In genomic region chr12:62256408-62257079, GRCh38 we compare ENCODE assay signal across 10 cellular contexts. TPM values are rescaled to one million over a fixed set of nuclear protein-coding genes. Genes with fewer than 3 reads are reported as not detected.
DNase-seq lines count a peak whose midpoint lies in the region; ATAC-seq and TF ChIP-seq lines count a peak whose summit lies in the region.
"Had no signal": no experiment of that assay in that cellular context is flagged by ENCODE, and none has a peak within 500 bp of the region (broad histone marks: within the 10 kb centered on the region; RNA-seq: fewer than 3 reads in every experiment).

No MANE protein-coding gene starts in this region.

- ATAC-seq in IMR-90 (ENCODE audit: low read depth) (no peak), GM21619 (IDR thresholded peaks at IDR 0.05; ENCODE audit: unreplicated experiment) (no peak), SK-N-SH treated with all-trans-retinoic acid at 6 μM for 48 hours (no peak)

- no peak overlapping the region for H2BK5ac ChIP-seq in IMR-90 (ENCODE audit: low read depth, low read length, poor library complexity, severe bottlenecking)

- H4K8ac ChIP-seq in IMR-90 (ENCODE audit: low read depth in 2 of 2, low read length in 2 of 2): no peak overlapping the region; a peak in 1 of 4 replicates

- H3K4me2 ChIP-seq in IMR-90 (ENCODE audit: low read depth, low read length): no peak overlapping the region

- POLR2A ChIA-PET in IMR-90 (lab: Charles Lee; ENCODE audit: unreplicated experiment): no interaction called here

- H3K4me3 Mint-ChIP-seq in dendritic cell treated with granulocyte-macrophage colony-stimulating factor and Interleukin-4, amounts not matched to agents 40 ng/mL and 50 ng/mL, for 4 days: no peak overlapping the region
- H3K4me3 Mint-ChIP-seq: IgD-negative memory B cell had no signal

- peak; percentile 36 for DNase-seq in IMR-90
- peak; percentile 85 to 86 for DNase-seq in activated CD4-positive, alpha-beta T cell treated with anti-CD3 and anti-CD28 coated beads for 4 hours
- DNase-seq in stimulated activated CD4-positive, alpha-beta T cell treated with anti-CD3 and anti-CD28 coated beads, Interleukin-4, amount 100 ng/mL, for 4 hours: peak; percentile 66 to 90
- DNase-seq in NCI-H2227 treated with DMSO at 0.1 percent for 48 hours (lab: John Stamatoyannopoulos, UW): no peak
- DNase-seq in D341Med (ENCODE audit: low spot score): no peak
- DNase-seq: midbrain had no signal

- H4K20me1 ChIP-seq in IMR-90 (ENCODE audit: insufficient read depth, low read length): no peaks in the 10 kb centered on the region

- no peak overlapping the region for H2AFZ ChIP-seq in IMR-90 (replicated peaks; ENCODE audit: low read length, poor library complexity)

- TF ChIP-seq POLR2A in IMR-90 (IDR thresholded peaks at IDR 0.05; ENCODE audit: low read depth, low read length): no peak

- intact Hi-C loops in IMR-90 (cut with micrococcal nuclease): no loop called here
- intact Hi-C loops in dendritic cell treated with granulocyte-macrophage colony-stimulating factor and Interleukin-4, amounts not matched to agents 40 ng/mL and 50 ng/mL, for 4 days (cut with micrococcal nuclease): no loop called here

- H2BK20ac ChIP-seq in IMR-90 (ENCODE audit: low read depth, low read length): no peak overlapping the region

- no peak overlapping the region for H3K56ac ChIP-seq in IMR-90 (ENCODE audit: extremely low read depth, insufficient read depth, low read length)

- H2AK5ac ChIP-seq in IMR-90 (ENCODE audit: low read depth, low read length): no peak overlapping the region

- no peak overlapping the region for H4K5ac ChIP-seq in IMR-90 (ENCODE audit: low read depth, low read length)

- H2BK120ac ChIP-seq in IMR-90 (ENCODE audit: low read depth, low read length): no peak overlapping the region

- peaks cover 0 to 14% of the 10 kb centered on the region in 2 experiments; a peak in 2 of 4 replicates for H3K79me1 ChIP-seq in IMR-90 (ENCODE audit: low read depth in 1 of 2, low read length in 2 of 2)

- no peak overlapping the region for H3K23ac ChIP-seq in IMR-90 (ENCODE audit: low read depth, low read length)

- no peaks in the 10 kb centered on the region for H3K9me3 ChIP-seq in IMR-90 (ENCODE audit: control insufficient read depth, insufficient read depth, low read length)

- WGBS in IMR-90 (ENCODE audit: extremely low coverage in 2 of 2, insufficient read length in 1 of 2), 2 experiments: 96 to 100% methylated on average over 1 to 2 of the region's 8 CpGs

- no peak overlapping the region for H3K27ac ChIP-seq in IMR-90 (ENCODE audit: insufficient read depth, low read length)

- peaks cover 37% of the 10 kb centered on the region for H3K4me1 Mint-ChIP-seq in dendritic cell treated with granulocyte-macrophage colony-stimulating factor and Interleukin-4, amounts not matched to agents 40 ng/mL and 50 ng/mL, for 4 days (ENCODE audit: low read depth)

- no peaks in the 10 kb centered on the region for H3K9me1 ChIP-seq in IMR-90 (ENCODE audit: insufficient read depth, low read length)

- TF ChIP-seq CTCF in IMR-90 (conservative IDR thresholded peaks at IDR 0.05; ENCODE audit: low read depth, low read length): no peak

- H2AK9ac ChIP-seq in IMR-90 (replicated peaks; ENCODE audit: low read depth, low read length, poor library complexity): no peak overlapping the region

- in situ Hi-C loops in IMR-90 (cut with MboI; ENCODE audit: low sequenced_read_pairs): no loop called here

- peaks cover 6% of the 10 kb centered on the region for H3K9me3 Mint-ChIP-seq in dendritic cell treated with granulocyte-macrophage colony-stimulating factor and Interleukin-4, amounts not matched to agents 40 ng/mL and 50 ng/mL, for 4 days
- H3K9me3 Mint-ChIP-seq: IgD-negative memory B cell had no signal

- H3K9ac ChIP-seq in IMR-90 (ENCODE audit: low read depth, low read length): no peak overlapping the region

- no peak overlapping the region for H3K4ac ChIP-seq in IMR-90 (ENCODE audit: low read depth, low read length)

- peak overlapping the region; percentile 83 for H3K27ac Mint-ChIP-seq in dendritic cell treated with granulocyte-macrophage colony-stimulating factor and Interleukin-4, amounts not matched to agents 40 ng/mL and 50 ng/mL, for 4 days
- H3K27ac Mint-ChIP-seq: IgD-negative memory B cell had no signal

- no peak overlapping the region for H4K91ac ChIP-seq in IMR-90 (ENCODE audit: insufficient read depth, low read depth, low read length)

- no peak overlapping the region for H2BK15ac ChIP-seq in IMR-90 (ENCODE audit: low read depth, low read length)

- no peaks in the 10 kb centered on the region for H3K27me3 ChIP-seq in IMR-90 (ENCODE audit: control insufficient read depth, insufficient read depth, low read length)

- H3K4me1 ChIP-seq in IMR-90 (ENCODE audit: control insufficient read depth, insufficient read depth, low read length): peaks cover 2% of the 10 kb centered on the region; the same call in 1 of the 2 replicates

- dilution Hi-C loops in IMR-90 (cut with HindIII; ENCODE audit: low sequenced_read_pairs, unreplicated experiment): no loop called here

- TF ChIP-seq RAD21 in IMR-90 (IDR thresholded peaks at IDR 0.05; ENCODE audit: low read length): no peak

- H3K18ac ChIP-seq in IMR-90 (ENCODE audit: low read depth, low read length): no peak overlapping the region

- H3K14ac ChIP-seq in IMR-90 (replicated peaks; ENCODE audit: low read depth, low read length): no peak overlapping the region

- CTCF ChIA-PET in IMR-90 (lab: Yijun Ruan, JAX): no interaction called here

- peaks cover 24% of the 10 kb centered on the region for H3K36me3 Mint-ChIP-seq in dendritic cell treated with granulocyte-macrophage colony-stimulating factor and Interleukin-4, amounts not matched to agents 40 ng/mL and 50 ng/mL, for 4 days (ENCODE audit: low read depth)

- H3K27me3 Mint-ChIP-seq in dendritic cell treated with granulocyte-macrophage colony-stimulating factor and Interleukin-4, amounts not matched to agents 40 ng/mL and 50 ng/mL, for 4 days: no peaks in the 10 kb centered on the region
- H3K27me3 Mint-ChIP-seq: IgD-negative memory B cell had no signal

- BruUV-seq in IMR-90 (replicated peaks; lab: Mats Ljungman, UMichigan): no TSS peak

- H3K4me3 ChIP-seq in IMR-90 (ENCODE audit: insufficient read depth, low read depth, low read length): no peak overlapping the region

- no peaks in the 10 kb centered on the region for H3K36me3 ChIP-seq in IMR-90 (ENCODE audit: control insufficient read depth, insufficient read depth, low read length)

TF ChIP-seq in IMR-90, 13 proteins besides CTCF, POLR2A, EP300 and RAD21:
- no peak for TF ChIP-seq MAFK (IDR thresholded peaks at IDR 0.05; ENCODE audit: low read depth, low read length)
- no peak for TF ChIP-seq MAZ (IDR thresholded peaks at IDR 0.05; ENCODE audit: borderline replicate concordance, low read depth, low read length)
- TF ChIP-seq FOS (IDR thresholded peaks at IDR 0.05; ENCODE audit: low read depth, low read length): no peak
- TF ChIP-seq, protein P1, sequence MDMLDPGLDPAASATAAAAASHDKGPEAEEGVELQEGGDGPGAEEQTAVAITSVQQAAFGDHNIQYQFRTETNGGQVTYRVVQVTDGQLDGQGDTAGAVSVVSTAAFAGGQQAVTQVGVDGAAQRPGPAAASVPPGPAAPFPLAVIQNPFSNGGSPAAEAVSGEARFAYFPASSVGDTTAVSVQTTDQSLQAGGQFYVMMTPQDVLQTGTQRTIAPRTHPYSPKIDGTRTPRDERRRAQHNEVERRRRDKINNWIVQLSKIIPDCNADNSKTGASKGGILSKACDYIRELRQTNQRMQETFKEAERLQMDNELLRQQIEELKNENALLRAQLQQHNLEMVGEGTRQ (IDR thresholded peaks at IDR 0.05; ENCODE audit: low read depth, low read length): no peak
- TF ChIP-seq RCOR1 (IDR thresholded peaks at IDR 0.05; ENCODE audit: insufficient replicate concordance, low read length): no peak

TF ChIP-seq in SK-N-SH treated with all-trans-retinoic acid at 6 μM for 48 hours, 23 proteins besides CTCF, POLR2A, EP300 and RAD21 (continues in another document):
- TF ChIP-seq, protein P2, sequence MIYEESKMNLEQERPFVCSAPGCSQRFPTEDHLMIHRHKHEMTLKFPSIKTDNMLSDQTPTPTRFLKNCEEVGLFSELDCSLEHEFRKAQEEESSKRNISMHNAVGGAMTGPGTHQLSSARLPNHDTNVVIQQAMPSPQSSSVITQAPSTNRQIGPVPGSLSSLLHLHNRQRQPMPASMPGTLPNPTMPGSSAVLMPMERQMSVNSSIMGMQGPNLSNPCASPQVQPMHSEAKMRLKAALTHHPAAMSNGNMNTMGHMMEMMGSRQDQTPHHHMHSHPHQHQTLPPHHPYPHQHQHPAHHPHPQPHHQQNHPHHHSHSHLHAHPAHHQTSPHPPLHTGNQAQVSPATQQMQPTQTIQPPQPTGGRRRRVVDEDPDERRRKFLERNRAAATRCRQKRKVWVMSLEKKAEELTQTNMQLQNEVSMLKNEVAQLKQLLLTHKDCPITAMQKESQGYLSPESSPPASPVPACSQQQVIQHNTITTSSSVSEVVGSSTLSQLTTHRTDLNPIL (CRISPR knock-in tag; IDR thresholded peaks at IDR 0.05; ENCODE audit: low read depth): no peak
- TF ChIP-seq ZC3H10 (CRISPR knock-in tag; IDR thresholded peaks at IDR 0.05): no peak
- TF ChIP-seq ISL1 (CRISPR knock-in tag; IDR thresholded peaks at IDR 0.05): no peak
- no peak for TF ChIP-seq ARNTL (CRISPR knock-in tag; IDR thresholded peaks at IDR 0.05; ENCODE audit: borderline replicate concordance, low read depth)
- no peak for TF ChIP-seq ZFP3 (CRISPR knock-in tag; IDR thresholded peaks at IDR 0.05)
- TF ChIP-seq ZNF70 (CRISPR knock-in tag; IDR thresholded peaks at IDR 0.05): no peak
- TF ChIP-seq ESRRG (CRISPR knock-in tag; IDR thresholded peaks at IDR 0.05): no peak
- TF ChIP-seq CSRNP3 (CRISPR knock-in tag; IDR thresholded peaks at IDR 0.05): no peak
- TF ChIP-seq RARB (CRISPR knock-in tag; IDR thresholded peaks at IDR 0.05): no peak
- TF ChIP-seq OSR1 (CRISPR knock-in tag; IDR thresholded peaks at IDR 0.05): no peak

RNA-seq across cellular contexts. Expression of gene USP15, which starts 3.7 kb away (rescaled TPM):
- 49.6 and 82.5 TPM in 2 replicates for total RNA-seq in IMR-90 (2012; rRNA removed)
- polyA plus RNA-seq in IMR-90 (2012; rRNA removed): 27.6 and 28.5 TPM in 2 replicates
- 7.2 and 17.5 TPM in 2 replicates for polyA plus RNA-seq in IMR-90 (2012; cell fraction: cytosol; rRNA removed)
- 11.5 and 95.7 TPM in 2 replicates for polyA plus RNA-seq in IMR-90 (2012; cell fraction: nucleus; rRNA removed; ENCODE audit: low replicate concordance)

Comparison
In these comparisons a context has a peak if more than half of its experiments do, and no peak if none do; other contexts are left out.
1. DNase-seq: peak in IMR-90 (single experiment), activated CD4-positive, alpha-beta T cell treated with anti-CD3 and anti-CD28 coated beads for 4 hours (2 of 2) and stimulated activated CD4-positive, alpha-beta T cell treated with anti-CD3 and anti-CD28 coated beads, Interleukin-4, amount 100 ng/mL, for 4 hours (2 of 2); none in NCI-H2227 treated with DMSO at 0.1 percent for 48 hours (single experiment) and D341Med (single experiment).